In genomic region chr15:35455201-35455600, GRCh38 we compare ENCODE assay signal across 17 cellular contexts.
DNase-seq lines count a peak whose midpoint lies in the region; ATAC-seq and TF ChIP-seq lines count a peak whose summit lies in the region.
"Had no signal": no experiment of that assay in that cellular context is flagged by ENCODE, and none has a peak within 500 bp of the region (broad histone marks: within the 10 kb centered on the region; RNA-seq: fewer than 3 reads in every experiment).

No MANE protein-coding gene starts in this region.

- H4K91ac ChIP-seq in IMR-90 (ENCODE audit: insufficient read depth, low read depth, low read length): no peak overlapping the region

- no peak overlapping the region for H3K4me3 Mint-ChIP-seq in mesothelial cell of epicardium
- H3K4me3 Mint-ChIP-seq in endodermal cell: no peak overlapping the region
- H3K4me3 Mint-ChIP-seq in HFFc6: no peak overlapping the region
- H3K4me3 Mint-ChIP-seq: CD8-positive, alpha-beta memory T cell; GM23338 had no signal

- DNase-seq in EH (ENCODE audit: low read depth) (peak; percentile 74), IMR-90 (peak; percentile 77), fibroblast of lung (ENCODE audit: low read depth in 2 of 2) (peak; percentile 23 to 52), mesothelial cell of epicardium (ENCODE audit: low spot score in 2 of 2, unreplicated experiment in 2 of 2) (no peak), endodermal cell (no peak), upper lobe of right lung (no peak), HFFc6 (no peak)
- DNase-seq: Caco-2; CD8-positive, alpha-beta memory T cell; DND-41; H7; Karpas-422 had no signal

- BruUV-seq in IMR-90 (replicated peaks; lab: Mats Ljungman, UMichigan): no TSS peak

- no peak overlapping the region for H3K18ac ChIP-seq in IMR-90 (ENCODE audit: low read depth, low read length)

- H3K9me3 Mint-ChIP-seq in mesothelial cell of epicardium (peaks cover 9% of the 10 kb centered on the region), endodermal cell (no peaks in the 10 kb centered on the region), HFFc6 (no peaks in the 10 kb centered on the region)
- H3K9me3 Mint-ChIP-seq: CD8-positive, alpha-beta memory T cell; GM23338 had no signal

- no peak overlapping the region for H4K8ac ChIP-seq in IMR-90 (ENCODE audit: low read depth in 2 of 2, low read length in 2 of 2)

- no peak for TF ChIP-seq POLR2A in IMR-90 (IDR thresholded peaks at IDR 0.05; ENCODE audit: low read depth, low read length)

- H2BK15ac ChIP-seq in IMR-90 (ENCODE audit: low read depth, low read length): no peak overlapping the region

- H2AK9ac ChIP-seq in IMR-90 (replicated peaks; ENCODE audit: low read depth, low read length, poor library complexity): no peak overlapping the region

- ATAC-seq in IMR-90 (ENCODE audit: low read depth): peak; percentile 95
- no peak for ATAC-seq in upper lobe of right lung
- ATAC-seq in GM18858 (IDR thresholded peaks at IDR 0.05; ENCODE audit: unreplicated experiment): no peak
- ATAC-seq: GM23338, K562 had no signal

- H3K4me1 ChIP-seq in IMR-90 (ENCODE audit: control insufficient read depth, insufficient read depth, low read length) (peaks cover 3% of the 10 kb centered on the region; the same call in 1 of the 2 replicates), fibroblast of lung (ENCODE audit: control insufficient read depth, extremely low read depth, insufficient read depth, low read length) (no peaks in the 10 kb centered on the region), endodermal cell (ENCODE audit: control insufficient read depth, insufficient read depth, low read length) (no peaks in the 10 kb centered on the region), upper lobe of right lung (no peaks in the 10 kb centered on the region)
- H3K4me1 ChIP-seq: BLaER1 had no signal

- CTCF ChIA-PET in IMR-90 (lab: Yijun Ruan, JAX): interaction anchor here (1.0 kb wide), 1 partner anchor 10 kb away, joined by 4 read pairs; no protein-coding TSS in a partner anchor

- H3K27me3 Mint-ChIP-seq in mesothelial cell of epicardium (ENCODE audit: low read depth) (no peaks in the 10 kb centered on the region), endodermal cell (ENCODE audit: insufficient read depth) (no peaks in the 10 kb centered on the region), HFFc6 (ENCODE audit: insufficient read depth) (no peaks in the 10 kb centered on the region)
- H3K27me3 Mint-ChIP-seq: CD8-positive, alpha-beta memory T cell had no signal

- H3K4me2 ChIP-seq in IMR-90 (ENCODE audit: low read depth, low read length): peak overlapping the region; percentile 45; the same call in 1 of the 2 replicates
- no peak overlapping the region for H3K4me2 ChIP-seq in fibroblast of lung (ENCODE audit: extremely low read depth, insufficient read depth, low read length)
- H3K4me2 ChIP-seq: BLaER1, GM23338 had no signal

- peak overlapping the region; percentile 4 for H3K27ac Mint-ChIP-seq in mesothelial cell of epicardium
- no peak overlapping the region for H3K27ac Mint-ChIP-seq in endodermal cell
- no peak overlapping the region for H3K27ac Mint-ChIP-seq in HFFc6
- H3K27ac Mint-ChIP-seq: CD8-positive, alpha-beta memory T cell; GM23338 had no signal

- H3K9me3 ChIP-seq in IMR-90 (ENCODE audit: control insufficient read depth, insufficient read depth, low read length): no peaks in the 10 kb centered on the region
- H3K9me3 ChIP-seq in fibroblast of lung (ENCODE audit: control insufficient read depth, insufficient read depth, low read depth, low read length): no peaks in the 10 kb centered on the region
- H3K9me3 ChIP-seq in endodermal cell (ENCODE audit: control insufficient read depth, low read length): no peaks in the 10 kb centered on the region
- no peaks in the 10 kb centered on the region for H3K9me3 ChIP-seq in upper lobe of right lung
- H3K9me3 ChIP-seq: BLaER1, Caco-2 had no signal

- H3K4me3 ChIP-seq in IMR-90 (ENCODE audit: insufficient read depth, low read depth, low read length) (no peak overlapping the region), fibroblast of lung (replicated peaks in 1 of 4; ENCODE audit: control extremely low read depth in 1 of 4, insufficient read depth in 1 of 4, low read depth in 3 of 4, low read length in 4 of 4) (no peak overlapping the region), endodermal cell (ENCODE audit: low read length) (no peak overlapping the region), upper lobe of right lung (no peak overlapping the region)
- H3K4me3 ChIP-seq: BLaER1, GM23338, K562 had no signal

- H3K4me1 Mint-ChIP-seq in mesothelial cell of epicardium: peaks cover 15% of the 10 kb centered on the region
- peaks cover 7% of the 10 kb centered on the region for H3K4me1 Mint-ChIP-seq in endodermal cell
- peaks cover 43% of the 10 kb centered on the region for H3K4me1 Mint-ChIP-seq in HFFc6 (ENCODE audit: low read depth)
- H3K4me1 Mint-ChIP-seq: CD8-positive, alpha-beta memory T cell; GM23338 had no signal

- in situ Hi-C loops in IMR-90 (cut with MboI; ENCODE audit: low sequenced_read_pairs): no loop called here

- no peak overlapping the region for H3K4ac ChIP-seq in IMR-90 (ENCODE audit: low read depth, low read length)

- TF ChIP-seq RAD21 in IMR-90 (IDR thresholded peaks at IDR 0.05; ENCODE audit: low read length): no peak

- dilution Hi-C loops in IMR-90 (cut with HindIII; ENCODE audit: low sequenced_read_pairs, unreplicated experiment): no loop called here

- no peaks in the 10 kb centered on the region for H3K79me2 ChIP-seq in fibroblast of lung (ENCODE audit: control insufficient read depth, insufficient read depth, low read length)

- H3K56ac ChIP-seq in IMR-90 (ENCODE audit: extremely low read depth, insufficient read depth, low read length): no peak overlapping the region

- POLR2A ChIA-PET in IMR-90 (lab: Charles Lee; ENCODE audit: unreplicated experiment): no interaction called here

- H4K5ac ChIP-seq in IMR-90 (ENCODE audit: low read depth, low read length): no peak overlapping the region

- H3K23ac ChIP-seq in IMR-90 (ENCODE audit: low read depth, low read length): no peak overlapping the region

- H4K20me1 ChIP-seq in IMR-90 (ENCODE audit: insufficient read depth, low read length): no peaks in the 10 kb centered on the region
- H4K20me1 ChIP-seq in fibroblast of lung (ENCODE audit: control insufficient read depth, extremely low read depth, insufficient read depth, low read length): no peaks in the 10 kb centered on the region
- H4K20me1 ChIP-seq: BLaER1 had no signal

- H3K14ac ChIP-seq in IMR-90 (replicated peaks; ENCODE audit: low read depth, low read length): no peak overlapping the region

- H2AFZ ChIP-seq in IMR-90 (replicated peaks; ENCODE audit: low read length, poor library complexity) (no peak overlapping the region), fibroblast of lung (ENCODE audit: low read length) (no peak overlapping the region)
- H2AFZ ChIP-seq: GM23338 had no signal

- H3K36me3 ChIP-seq in IMR-90 (ENCODE audit: control insufficient read depth, insufficient read depth, low read length) (no peaks in the 10 kb centered on the region), fibroblast of lung (ENCODE audit: control insufficient read depth, insufficient read depth, low read length) (no peaks in the 10 kb centered on the region), endodermal cell (ENCODE audit: control insufficient read depth, insufficient read depth, low read length) (no peaks in the 10 kb centered on the region), upper lobe of right lung (no peaks in the 10 kb centered on the region)
- H3K36me3 ChIP-seq: BLaER1 had no signal

- TF ChIP-seq CTCF in IMR-90 (conservative IDR thresholded peaks at IDR 0.05; ENCODE audit: low read depth, low read length): no peak
- TF ChIP-seq CTCF in fibroblast of lung (conservative IDR thresholded peaks at IDR 0.05 in 1 of 2, IDR thresholded peaks at IDR 0.05 in 1 of 2; ENCODE audit: low read depth in 1 of 2, low read length in 2 of 2): no peak
- no peak for TF ChIP-seq CTCF in mesothelial cell of epicardium (IDR thresholded peaks at IDR 0.05; ENCODE audit: unreplicated experiment)
- TF ChIP-seq CTCF in endodermal cell (conservative IDR thresholded peaks at IDR 0.05): no peak
- TF ChIP-seq CTCF in upper lobe of right lung (IDR thresholded peaks at IDR 0.05): no peak
- TF ChIP-seq CTCF in HFFc6 (IDR thresholded peaks at IDR 0.05): no peak

- H3K36me3 Mint-ChIP-seq in mesothelial cell of epicardium (peaks cover 8% of the 10 kb centered on the region), endodermal cell (ENCODE audit: low read depth) (peaks cover 4% of the 10 kb centered on the region), HFFc6 (ENCODE audit: low read depth) (no peaks in the 10 kb centered on the region)

- H3K9me1 ChIP-seq in IMR-90 (ENCODE audit: insufficient read depth, low read length): no peaks in the 10 kb centered on the region

- no peak overlapping the region for H3K27ac ChIP-seq in IMR-90 (ENCODE audit: insufficient read depth, low read length)
- no peak overlapping the region for H3K27ac ChIP-seq in fibroblast of lung (ENCODE audit: insufficient read depth, low read length)
- H3K27ac ChIP-seq in endodermal cell (ENCODE audit: low read depth, low read length): no peak overlapping the region
- H3K27ac ChIP-seq in upper lobe of right lung: no peak overlapping the region
- H3K27ac ChIP-seq: BLaER1, HL-60 had no signal

- no peak overlapping the region for H2BK120ac ChIP-seq in IMR-90 (ENCODE audit: low read depth, low read length)

- H3K27me3 ChIP-seq in IMR-90 (ENCODE audit: control insufficient read depth, insufficient read depth, low read length): no peaks in the 10 kb centered on the region
- H3K27me3 ChIP-seq in fibroblast of lung (ENCODE audit: control insufficient read depth, insufficient read depth, low read length): no peaks in the 10 kb centered on the region
- H3K27me3 ChIP-seq in endodermal cell (ENCODE audit: control insufficient read depth, insufficient read depth, low read length, poor library complexity, severe bottlenecking): no peaks in the 10 kb centered on the region
- no peaks in the 10 kb centered on the region for H3K27me3 ChIP-seq in upper lobe of right lung
- H3K27me3 ChIP-seq: BLaER1 had no signal

- H3K9ac ChIP-seq in IMR-90 (ENCODE audit: low read depth, low read length) (no peak overlapping the region), fibroblast of lung (ENCODE audit: insufficient read depth, low read length) (no peak overlapping the region), endodermal cell (ENCODE audit: extremely low read depth, low read length, poor library complexity, severe bottlenecking) (no peak overlapping the region)
- H3K9ac ChIP-seq: BLaER1 had no signal

- intact Hi-C loops in IMR-90 (cut with micrococcal nuclease) (no loop called here), upper lobe of right lung (cut with DNase I) (no loop called here)

- H2BK5ac ChIP-seq in IMR-90 (ENCODE audit: low read depth, low read length, poor library complexity, severe bottlenecking): peak overlapping the region; percentile 68

- no peaks in the 10 kb centered on the region for H3K79me1 ChIP-seq in IMR-90 (ENCODE audit: low read depth in 1 of 2, low read length in 2 of 2)

- no peak overlapping the region for H2BK20ac ChIP-seq in IMR-90 (ENCODE audit: low read depth, low read length)

- no peak overlapping the region for H2AK5ac ChIP-seq in IMR-90 (ENCODE audit: low read depth, low read length)

TF ChIP-seq in IMR-90, 13 proteins besides CTCF, POLR2A, EP300 and RAD21 (continues in another document):
- no peak for TF ChIP-seq FOS (IDR thresholded peaks at IDR 0.05; ENCODE audit: low read depth, low read length)
- TF ChIP-seq SMC3 (IDR thresholded peaks at IDR 0.05; ENCODE audit: low read depth, low read length): no peak
- TF ChIP-seq MAFK (IDR thresholded peaks at IDR 0.05; ENCODE audit: low read depth, low read length): no peak

Comparison
In these comparisons a context has a peak if more than half of its experiments do, and no peak if none do; other contexts are left out.
1. DNase-seq: peak in EH (single experiment), IMR-90 (single experiment) and fibroblast of lung (2 of 2); none in mesothelial cell of epicardium (0 of 2), endodermal cell (single experiment), upper lobe of right lung (single experiment) and HFFc6 (single experiment).